ENCODE assay signal across 1 cellular context in genomic region chr19:40231544-40232424, GRCh38.
TF ChIP-seq lines count a peak whose summit lies in the region.

No MANE protein-coding gene starts in this region.

TF ChIP-seq in HCT116, 20 proteins besides CTCF, POLR2A, EP300 and RAD21 (continued from another document):
- TF ChIP-seq MAX (IDR thresholded peaks at IDR 0.05) = peak; percentile 90
- TF ChIP-seq POLR2AphosphoS5 (IDR thresholded peaks at IDR 0.05; ENCODE audit: low read depth, low read length) = peak; percentile 63; the same call in 1 of the 2 replicates
